In the genomic region with DNA sequence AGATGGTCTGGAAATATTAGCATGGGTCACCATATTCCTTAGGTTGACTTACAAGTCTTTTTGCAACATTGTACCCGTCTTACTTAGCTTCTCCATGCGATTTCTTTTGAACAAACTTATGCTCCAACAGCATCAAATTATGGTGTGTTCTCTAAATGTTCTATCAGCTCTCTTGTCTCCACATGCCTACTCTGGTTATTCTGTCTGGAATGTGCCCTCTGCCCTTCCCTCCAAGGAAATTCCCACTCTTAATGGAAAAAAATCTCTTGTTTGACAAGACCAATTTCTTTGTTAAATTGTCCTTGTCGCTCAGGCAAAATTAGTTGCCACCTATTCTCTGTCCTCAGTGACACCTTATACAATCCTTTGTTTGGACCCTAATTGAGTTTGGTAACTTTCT, we compare ENCODE assay signal across 28 cellular contexts.
"Had no signal": no experiment of that assay in that cellular context is flagged by ENCODE, and none has a peak within 500 bp of the region (broad histone marks: within the 10 kb centered on the region; RNA-seq: fewer than 3 reads in every experiment).

No MANE protein-coding gene starts in this region.

- H3K9me3 Mint-ChIP-seq: activated CD4-positive, alpha-beta T cell treated with anti-CD3 and anti-CD28 coated beads, Interleukin-2, amount 10 ng/mL, durations not matched to agents 24 days and 14 days; activated naive CD8-positive, alpha-beta T cell treated with anti-CD3 and anti-CD28 coated beads, Interleukin-2, amount 50 U/mL, for 24 hours; brain; neural crest cell; stimulated activated naive B cell treated with anti-CD40 and anti-IgM and Interleukin-4, amounts not matched to agents 10 μg/mL and 1 μg/mL and 100 μg/mL, for 72 hours; type B pancreatic cell had no signal

- H3K4me3 ChIP-seq: dorsolateral prefrontal cortex, esophagus squamous epithelium, heart right ventricle, smooth muscle cell, thoracic aorta, vagina had no signal

- DNase-seq: activated CD4-positive, alpha-beta T cell treated with anti-CD3 and anti-CD28 coated beads, Interleukin-2, amount 10 ng/mL, durations not matched to agents 24 days and 14 days; activated CD8-positive, alpha-beta memory T cell treated with anti-CD3 and anti-CD28 coated beads, Interleukin-2, amount 10 ng/mL, durations not matched to agents 7 days and 5 days; activated CD8-positive, alpha-beta T cell treated with anti-CD3 and anti-CD28 coated beads for 36 hours; activated gamma-delta T cell; activated naive CD4-positive, alpha-beta T cell treated with anti-CD3 and anti-CD28 coated beads, Interleukin-2, amount 50 U/mL, for 16 hours; activated naive CD8-positive, alpha-beta T cell treated with anti-CD3 and anti-CD28 coated beads, Interleukin-2, amount 50 U/mL, for 24 hours; activated T-cell treated with anti-CD3 and anti-CD28 coated beads for 4 hours; central memory CD4-positive, alpha-beta T cell; dorsolateral prefrontal cortex; effector memory CD8-positive, alpha-beta T cell; esophagus squamous epithelium; heart right ventricle; left colon; naive thymus-derived CD4-positive, alpha-beta T cell; stimulated activated CD4-positive, alpha-beta T cell treated with anti-CD3 and anti-CD28 coated beads, Interleukin-2, amount 100 ng/mL, for 48 hours; stimulated activated CD8-positive, alpha-beta memory T cell treated with anti-CD3 and anti-CD28 coated beads, Interleukin-4, amount 100 ng/mL, for 48 hours; stimulated activated naive B cell treated with anti-CD40 and anti-IgM and Interleukin-4, amounts not matched to agents 10 μg/mL and 1 μg/mL and 100 μg/mL, for 72 hours had no signal

- H3K27me3 ChIP-seq: dorsolateral prefrontal cortex, esophagus squamous epithelium, heart right ventricle, vagina had no signal

- H3K36me3 ChIP-seq: esophagus squamous epithelium, heart right ventricle, thoracic aorta, vagina had no signal

- H3K4me1 Mint-ChIP-seq: activated CD4-positive, alpha-beta T cell treated with anti-CD3 and anti-CD28 coated beads, Interleukin-2, amount 10 ng/mL, durations not matched to agents 24 days and 14 days; activated CD8-positive, alpha-beta memory T cell treated with anti-CD3 and anti-CD28 coated beads, Interleukin-2, amount 10 ng/mL, durations not matched to agents 7 days and 5 days; activated naive CD8-positive, alpha-beta T cell treated with anti-CD3 and anti-CD28 coated beads, Interleukin-2, amount 50 U/mL, for 24 hours; brain; naive thymus-derived CD4-positive, alpha-beta T cell; stimulated activated naive B cell treated with anti-CD40 and anti-IgM and Interleukin-4, amounts not matched to agents 10 μg/mL and 1 μg/mL and 100 μg/mL, for 72 hours had no signal

- H3K27ac ChIP-seq: dorsolateral prefrontal cortex, esophagus squamous epithelium, heart right ventricle, thoracic aorta, vagina, VCaP had no signal

- ATAC-seq: activated CD4-positive, CD25-positive, alpha-beta regulatory T cell treated with anti-CD3 and anti-CD28 coated beads, Interleukin-2, amount 50 U/mL, for 24 hours; activated CD8-positive, alpha-beta memory T cell treated with anti-CD3 and anti-CD28 coated beads, Interleukin-2, amount 10 ng/mL, durations not matched to agents 7 days and 5 days; activated CD8-positive, alpha-beta T cell treated with anti-CD3 and anti-CD28 coated beads for 36 hours; activated naive CD8-positive, alpha-beta T cell treated with anti-CD3 and anti-CD28 coated beads, Interleukin-2, amount 50 U/mL, for 24 hours; effector memory CD8-positive, alpha-beta T cell; heart right ventricle; left colon; naive thymus-derived CD4-positive, alpha-beta T cell; sciatic nerve; stimulated activated naive B cell treated with anti-CD40 and anti-IgM and Interleukin-4, amounts not matched to agents 10 μg/mL and 1 μg/mL and 100 μg/mL, for 72 hours had no signal

- H3K27ac Mint-ChIP-seq: activated CD4-positive, alpha-beta T cell treated with anti-CD3 and anti-CD28 coated beads, Interleukin-2, amount 10 ng/mL, durations not matched to agents 24 days and 14 days; activated CD8-positive, alpha-beta memory T cell treated with anti-CD3 and anti-CD28 coated beads, Interleukin-2, amount 10 ng/mL, durations not matched to agents 7 days and 5 days; activated CD8-positive, alpha-beta T cell treated with anti-CD3 and anti-CD28 coated beads for 36 hours; activated naive CD8-positive, alpha-beta T cell treated with anti-CD3 and anti-CD28 coated beads, Interleukin-2, amount 50 U/mL, for 24 hours; brain; effector memory CD8-positive, alpha-beta T cell; naive thymus-derived CD4-positive, alpha-beta T cell; stimulated activated naive B cell treated with anti-CD40 and anti-IgM and Interleukin-4, amounts not matched to agents 10 μg/mL and 1 μg/mL and 100 μg/mL, for 72 hours; type B pancreatic cell had no signal

- H3K4me1 ChIP-seq: esophagus squamous epithelium, heart right ventricle, vagina had no signal

- H3K4me3 Mint-ChIP-seq: activated CD4-positive, alpha-beta T cell treated with anti-CD3 and anti-CD28 coated beads, Interleukin-2, amount 10 ng/mL, durations not matched to agents 24 days and 14 days; activated CD8-positive, alpha-beta memory T cell treated with anti-CD3 and anti-CD28 coated beads, Interleukin-2, amount 10 ng/mL, durations not matched to agents 7 days and 5 days; activated CD8-positive, alpha-beta T cell treated with anti-CD3 and anti-CD28 coated beads for 36 hours; activated naive CD8-positive, alpha-beta T cell treated with anti-CD3 and anti-CD28 coated beads, Interleukin-2, amount 50 U/mL, for 24 hours; brain; effector memory CD8-positive, alpha-beta T cell; naive thymus-derived CD4-positive, alpha-beta T cell; neural crest cell; stimulated activated naive B cell treated with anti-CD40 and anti-IgM and Interleukin-4, amounts not matched to agents 10 μg/mL and 1 μg/mL and 100 μg/mL, for 72 hours; type B pancreatic cell had no signal

- H3K27me3 Mint-ChIP-seq: activated CD4-positive, alpha-beta T cell treated with anti-CD3 and anti-CD28 coated beads, Interleukin-2, amount 10 ng/mL, durations not matched to agents 24 days and 14 days; activated CD8-positive, alpha-beta memory T cell treated with anti-CD3 and anti-CD28 coated beads, Interleukin-2, amount 10 ng/mL, durations not matched to agents 7 days and 5 days; activated CD8-positive, alpha-beta T cell treated with anti-CD3 and anti-CD28 coated beads for 36 hours; activated naive CD8-positive, alpha-beta T cell treated with anti-CD3 and anti-CD28 coated beads, Interleukin-2, amount 50 U/mL, for 24 hours; brain; effector memory CD8-positive, alpha-beta T cell; naive thymus-derived CD4-positive, alpha-beta T cell; stimulated activated naive B cell treated with anti-CD40 and anti-IgM and Interleukin-4, amounts not matched to agents 10 μg/mL and 1 μg/mL and 100 μg/mL, for 72 hours; type B pancreatic cell had no signal

- H3K9me3 ChIP-seq: heart right ventricle, thoracic aorta, vagina had no signal

- H3K4me2 ChIP-seq: smooth muscle cell had no signal

- H3K36me3 Mint-ChIP-seq: activated CD8-positive, alpha-beta memory T cell treated with anti-CD3 and anti-CD28 coated beads, Interleukin-2, amount 10 ng/mL, durations not matched to agents 7 days and 5 days; brain; naive thymus-derived CD4-positive, alpha-beta T cell; stimulated activated naive B cell treated with anti-CD40 and anti-IgM and Interleukin-4, amounts not matched to agents 10 μg/mL and 1 μg/mL and 100 μg/mL, for 72 hours; type B pancreatic cell had no signal

- FAIRE-seq: colon, keratinocyte had no signal
